In the genomic region with DNA sequence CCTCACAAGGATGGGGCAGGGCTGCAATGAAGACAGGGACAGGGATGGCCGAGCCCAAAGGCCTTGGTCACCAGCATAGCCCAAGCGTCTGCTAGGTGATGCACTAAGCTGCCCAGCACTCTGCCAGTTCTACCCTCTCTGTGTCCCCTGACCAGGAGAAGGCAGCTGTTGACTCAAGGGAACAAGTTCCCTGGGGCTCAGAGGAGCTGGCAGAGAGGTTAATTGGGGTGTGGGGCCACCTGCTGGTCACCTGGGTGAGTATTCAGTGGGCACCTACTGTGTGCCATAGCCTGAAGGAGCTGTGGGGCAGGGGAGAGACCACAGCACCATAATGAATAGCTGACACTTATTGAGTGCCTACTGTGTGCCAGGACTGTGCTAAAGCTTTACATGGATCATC, we compare ENCODE assay signal across 9 cellular contexts. TPM values are rescaled to one million over a fixed set of nuclear protein-coding genes. Genes with fewer than 3 reads are reported as not detected.
DNase-seq lines count a peak whose midpoint lies in the region; ATAC-seq and TF ChIP-seq lines count a peak whose summit lies in the region.
"Had no signal": no experiment of that assay in that cellular context is flagged by ENCODE, and none has a peak within 500 bp of the region (broad histone marks: within the 10 kb centered on the region; RNA-seq: fewer than 3 reads in every experiment).

No MANE protein-coding gene starts in this region.

- no peaks in the 10 kb centered on the region for H3K9me3 ChIP-seq in adrenal gland (replicated peaks in 1 of 3)

- peak overlapping the region in 1 of 2 donors; percentile 5 for H3K27ac Mint-ChIP-seq in stimulated activated naive CD8-positive, alpha-beta T cell treated with anti-CD3 and anti-CD28 coated beads, Interleukin-15, amount 100 ng/mL, for 72 hours

- no peaks in the 10 kb centered on the region for H3K27me3 ChIP-seq in adrenal gland
- H3K27me3 ChIP-seq in layer of hippocampus (ENCODE audit: control insufficient read depth, insufficient read depth, low read length): no peaks in the 10 kb centered on the region

- DNase-seq in DMS 273 (lab: John Stamatoyannopoulos, UW; ENCODE audit: unreplicated experiment) (peak; percentile 52), DMS 273 treated with DMSO at 0.1 percent for 48 hours (lab: John Stamatoyannopoulos, UW) (no peak), adrenal gland (peak in 3 of 7 donors; percentile 30 to 67 (median 46))
- peak; percentile 42 to 66 for DNase-seq in stimulated activated naive CD8-positive, alpha-beta T cell treated with anti-CD3 and anti-CD28 coated beads, Interleukin-15, amount 100 ng/mL, for 72 hours

- no peaks in the 10 kb centered on the region for H3K9me3 Mint-ChIP-seq in stimulated activated naive CD8-positive, alpha-beta T cell treated with anti-CD3 and anti-CD28 coated beads, Interleukin-15, amount 100 ng/mL, for 72 hours
- H3K9me3 Mint-ChIP-seq: stimulated activated naive CD8-positive, alpha-beta T cell treated with anti-CD3 and anti-CD28 coated beads, Interleukin-15, Interleukin-2, amounts not matched to agents 100 ng/mL and 50 ng/mL, for 24 hours had no signal

- peak; percentile 60 for ATAC-seq in SK-N-SH treated with all-trans-retinoic acid at 6 μM for 48 hours
- ATAC-seq in stimulated activated naive CD8-positive, alpha-beta T cell treated with anti-CD3 and anti-CD28 coated beads, Interleukin-15, amount 100 ng/mL, for 72 hours: peak; percentile 72
- ATAC-seq in HG03025 (IDR thresholded peaks at IDR 0.05; ENCODE audit: low FRiP score, unreplicated experiment): no peak
- no peak for ATAC-seq in HG02678 (IDR thresholded peaks at IDR 0.05; ENCODE audit: unreplicated experiment)

- peaks cover 12 to 23% of the 10 kb centered on the region in 2 donors for H3K4me1 ChIP-seq in adrenal gland (replicated peaks in 1 of 2)

- TF ChIP-seq CTCF in adrenal gland (IDR thresholded peaks at IDR 0.05): peak in 5 of 6 experiments; percentile 21 to 45 (median 43)

- H3K36me3 ChIP-seq in adrenal gland (replicated peaks in 1 of 2): peaks cover 0 to 4% of the 10 kb centered on the region in 2 donors

- no peak overlapping the region for H3K4me3 ChIP-seq in adrenal gland

- H3K27ac ChIP-seq in adrenal gland (no peak overlapping the region), layer of hippocampus (ENCODE audit: low read depth, low read length) (peak overlapping the region; percentile 6)

- TF ChIP-seq POLR2A in adrenal gland (IDR thresholded peaks at IDR 0.05): no peak

- H3K4me3 Mint-ChIP-seq in stimulated activated naive CD8-positive, alpha-beta T cell treated with anti-CD3 and anti-CD28 coated beads, Interleukin-15, amount 100 ng/mL, for 72 hours: no peak overlapping the region
- H3K4me3 Mint-ChIP-seq: stimulated activated naive CD8-positive, alpha-beta T cell treated with anti-CD3 and anti-CD28 coated beads, Interleukin-15, Interleukin-2, amounts not matched to agents 100 ng/mL and 50 ng/mL, for 24 hours had no signal

- intact Hi-C loops in adrenal gland (cut with DNase I): no loop called here

- H3K4me1 Mint-ChIP-seq in stimulated activated naive CD8-positive, alpha-beta T cell treated with anti-CD3 and anti-CD28 coated beads, Interleukin-15, amount 100 ng/mL, for 72 hours: peaks cover 60% of the 10 kb centered on the region

- no peaks in the 10 kb centered on the region for H3K27me3 Mint-ChIP-seq in stimulated activated naive CD8-positive, alpha-beta T cell treated with anti-CD3 and anti-CD28 coated beads, Interleukin-15, amount 100 ng/mL, for 72 hours
- H3K27me3 Mint-ChIP-seq: stimulated activated naive CD8-positive, alpha-beta T cell treated with anti-CD3 and anti-CD28 coated beads, Interleukin-15, Interleukin-2, amounts not matched to agents 100 ng/mL and 50 ng/mL, for 24 hours had no signal

- 44 to 73% (median 62%) methylated on average over 2 of the region's 2 CpGs; no CpG with 5 or more reads in 1 of the 4 donors for WGBS in adrenal gland, 4 donors

TF ChIP-seq in SK-N-SH treated with all-trans-retinoic acid at 6 μM for 48 hours, 23 proteins besides CTCF, POLR2A, EP300 and RAD21:
- TF ChIP-seq, protein P1, sequence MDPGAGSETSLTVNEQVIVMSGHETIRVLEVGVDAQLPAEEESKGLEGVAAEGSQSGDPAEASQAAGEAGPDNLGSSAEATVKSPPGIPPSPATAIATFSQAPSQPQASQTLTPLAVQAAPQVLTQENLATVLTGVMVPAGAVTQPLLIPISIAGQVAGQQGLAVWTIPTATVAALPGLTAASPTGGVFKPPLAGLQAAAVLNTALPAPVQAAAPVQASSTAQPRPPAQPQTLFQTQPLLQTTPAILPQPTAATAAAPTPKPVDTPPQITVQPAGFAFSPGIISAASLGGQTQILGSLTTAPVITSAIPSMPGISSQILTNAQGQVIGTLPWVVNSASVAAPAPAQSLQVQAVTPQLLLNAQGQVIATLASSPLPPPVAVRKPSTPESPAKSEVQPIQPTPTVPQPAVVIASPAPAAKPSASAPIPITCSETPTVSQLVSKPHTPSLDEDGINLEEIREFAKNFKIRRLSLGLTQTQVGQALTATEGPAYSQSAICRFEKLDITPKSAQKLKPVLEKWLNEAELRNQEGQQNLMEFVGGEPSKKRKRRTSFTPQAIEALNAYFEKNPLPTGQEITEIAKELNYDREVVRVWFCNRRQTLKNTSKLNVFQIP (CRISPR knock-in tag; IDR thresholded peaks at IDR 0.05; ENCODE audit: borderline replicate concordance, low read depth): no peak
- no peak for TF ChIP-seq TOX (CRISPR knock-in tag; IDR thresholded peaks at IDR 0.05; ENCODE audit: borderline replicate concordance)
- TF ChIP-seq ZNF8 (CRISPR knock-in tag; IDR thresholded peaks at IDR 0.05): no peak
- no peak for TF ChIP-seq SNAI2 (CRISPR knock-in tag; IDR thresholded peaks at IDR 0.05)
- no peak for TF ChIP-seq RARB (CRISPR knock-in tag; IDR thresholded peaks at IDR 0.05)

RNA-seq across cellular contexts. Expression of a gene that starts 22.0 kb away (rescaled TPM):
- 1 to 10 TPM in 7 of 8 donors, under 1 TPM in 1; 0.72 to 4.1 (median 2.7) TPM for total RNA-seq in adrenal gland
- 1 to 10 TPM; 2.0 to 8.6 (median 6.0) TPM for polyA plus RNA-seq in adrenal gland

RNA-seq across cellular contexts. Expression of a gene that starts 35.8 kb away (rescaled TPM):
- 100 to 1,000 TPM in 1 of 8 donors, 10 to 100 TPM in 7; 49.6 to 101 (median 68.2) TPM for total RNA-seq in adrenal gland
- 10 to 100 TPM; 40.6 to 55.0 (median 50.9) TPM for polyA plus RNA-seq in adrenal gland

RNA-seq across cellular contexts. Expression of a gene that starts 41.1 kb away (rescaled TPM):
- 10 to 100 TPM in 2 of 8 donors, 1 to 10 TPM in 6; 5.0 to 12.6 (median 6.5) TPM for total RNA-seq in adrenal gland
- 1 to 10 TPM; 1.8 to 9.1 (median 4.7) TPM for polyA plus RNA-seq in adrenal gland

Comparison
In these comparisons a context has a peak if more than half of its experiments do, and no peak if none do; other contexts are left out.
1. ATAC-seq: peak in SK-N-SH treated with all-trans-retinoic acid at 6 μM for 48 hours (single experiment) and stimulated activated naive CD8-positive, alpha-beta T cell treated with anti-CD3 and anti-CD28 coated beads, Interleukin-15, amount 100 ng/mL, for 72 hours (single experiment); none in HG03025 (single experiment) and HG02678 (single experiment).